ENCODE assay signal across 18 cellular contexts in the genomic region with DNA sequence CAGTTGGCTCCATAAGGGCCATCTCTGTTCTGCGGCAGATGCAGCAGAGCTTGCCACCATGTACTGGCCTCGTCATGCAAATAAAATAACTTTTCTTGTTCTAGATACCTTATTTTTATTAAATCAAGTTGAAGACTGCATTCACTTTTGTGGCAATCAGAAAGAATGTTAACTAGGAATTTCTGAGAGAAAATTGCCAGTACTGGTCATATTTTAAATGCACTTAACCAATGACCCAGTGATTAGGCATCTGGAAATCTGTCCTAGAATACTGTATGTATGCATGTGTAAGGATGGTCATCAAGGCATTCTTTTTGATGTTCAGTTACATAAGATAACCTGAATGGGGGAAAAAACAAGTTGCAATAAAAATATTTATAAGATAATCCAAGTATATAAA. TPM values are rescaled to one million over a fixed set of nuclear protein-coding genes. Genes with fewer than 3 reads are reported as not detected.
A peak's percentile ranks its signal among the peaks of the same experiment; 100 is the strongest.
DNase-seq lines count a peak whose midpoint lies in the region; ATAC-seq, FAIRE-seq and TF ChIP-seq lines count a peak whose summit lies in the region.
"Had no signal": no experiment of that assay in that cellular context is flagged by ENCODE, and none has a peak within 500 bp of the region (broad histone marks: within the 10 kb centered on the region; RNA-seq: fewer than 3 reads in every experiment).

No MANE protein-coding gene starts in this region.

- H4K20me1 ChIP-seq in IMR-90 (ENCODE audit: insufficient read depth, low read length) = peaks cover 20% of the 10 kb centered on the region; the same call in 1 of the 2 replicates

- DNase-seq in A673 (ENCODE audit: low spot score) (no peak), IMR-90 (no peak), coronary artery (ENCODE audit: low spot score) (no peak), psoas muscle (no peak), NCI-H1092 (lab: John Stamatoyannopoulos, UW) (no peak), NCI-H2081 (lab: John Stamatoyannopoulos, UW) (no peak), small intestine (no peak)
- DNase-seq in activated CD4-positive, CD25-positive, alpha-beta regulatory T cell treated with anti-CD3 and anti-CD28 coated beads, Interleukin-2, amount 50 U/mL, for 72 hours = no peak
- DNase-seq: CD4-positive, alpha-beta memory T cell; DMS79; GDM1; KG1; MG63; NCI-H1105; NCI-H1694 treated with DMSO at 0.1 percent for 48 hours; NCI-H2171 treated with DMSO at 0.1 percent for 48 hours; SHP77 had no signal

- H3K4me3 ChIP-seq in A673 (ENCODE audit: low read depth, low read length, poor library complexity, severe bottlenecking) (no peak overlapping the region), IMR-90 (ENCODE audit: insufficient read depth, low read depth, low read length) (no peak overlapping the region), coronary artery (no peak overlapping the region), psoas muscle (no peak overlapping the region), small intestine (ENCODE audit: low read depth in 1 of 2, low read length in 2 of 2) (no peak overlapping the region)
- H3K4me3 ChIP-seq: MG63 had no signal

- TF ChIP-seq RAD21 in IMR-90 (IDR thresholded peaks at IDR 0.05; ENCODE audit: low read length) = no peak

- H3K36me3 ChIP-seq in A673 (ENCODE audit: insufficient read depth, low read length, poor library complexity, severe bottlenecking) (peaks cover 77% of the 10 kb centered on the region), IMR-90 (ENCODE audit: control insufficient read depth, insufficient read depth, low read length) (peaks cover 20% of the 10 kb centered on the region), psoas muscle (ENCODE audit: insufficient read depth in 1 of 2, low read depth in 1 of 2) (peaks cover 0 to 46% of the 10 kb centered on the region in 2 donors), small intestine (ENCODE audit: control insufficient read depth in 2 of 2, insufficient read depth in 2 of 2, low read length in 2 of 2) (peaks cover 6 to 15% of the 10 kb centered on the region in 2 donors)

- H3K4me1 ChIP-seq in A673 (ENCODE audit: insufficient read depth, low read length, poor library complexity, severe bottlenecking) (peaks cover 20% of the 10 kb centered on the region), IMR-90 (ENCODE audit: control insufficient read depth, insufficient read depth, low read length) (peaks cover 5% of the 10 kb centered on the region), psoas muscle (peaks cover 35% of the 10 kb centered on the region), small intestine (ENCODE audit: control insufficient read depth in 2 of 2, insufficient read depth in 1 of 2, low read depth in 1 of 2, low read length in 1 of 2) (no peaks in the 10 kb centered on the region)

- peaks cover 8 to 31% of the 10 kb centered on the region in 2 experiments for H3K79me1 ChIP-seq in IMR-90 (ENCODE audit: low read depth in 1 of 2, low read length in 2 of 2)

- H3K9me3 ChIP-seq in A673 (ENCODE audit: low read depth, low read length, poor library complexity, severe bottlenecking) (no peaks in the 10 kb centered on the region), IMR-90 (ENCODE audit: control insufficient read depth, insufficient read depth, low read length) (no peaks in the 10 kb centered on the region), psoas muscle (no peaks in the 10 kb centered on the region), small intestine (ENCODE audit: control insufficient read depth, low read depth) (no peaks in the 10 kb centered on the region)
- H3K9me3 ChIP-seq: MG63 had no signal

- no peak overlapping the region for H3K4me2 ChIP-seq in IMR-90 (ENCODE audit: low read depth, low read length)

- H3K27me3 ChIP-seq in A673 (replicated peaks; ENCODE audit: insufficient read depth, low read depth, low read length, poor library complexity) (no peaks in the 10 kb centered on the region), IMR-90 (ENCODE audit: control insufficient read depth, insufficient read depth, low read length) (no peaks in the 10 kb centered on the region), psoas muscle (ENCODE audit: insufficient read depth in 3 of 3, low read length in 2 of 3) (no peaks in the 10 kb centered on the region), small intestine (ENCODE audit: control insufficient read depth in 2 of 2, insufficient read depth in 2 of 2, low read length in 2 of 2) (no peaks in the 10 kb centered on the region)
- H3K27me3 ChIP-seq: MG63 had no signal

- intact Hi-C loops in A673 (cut with micrococcal nuclease; ENCODE audit: unreplicated experiment) (no loop called here), IMR-90 (cut with micrococcal nuclease) (no loop called here), psoas muscle (cut with DNase I) (loop anchor here in 1 of 2 donors (5.0 kb wide), 1 partner anchor 34 kb away; no protein-coding TSS in a partner anchor)

- H3K18ac ChIP-seq in IMR-90 (ENCODE audit: low read depth, low read length) = no peak overlapping the region

- no peak overlapping the region for H2BK15ac ChIP-seq in IMR-90 (ENCODE audit: low read depth, low read length)

- ATAC-seq in IMR-90 (ENCODE audit: low read depth) (no peak), psoas muscle (no peak)

- no peak overlapping the region for H3K56ac ChIP-seq in IMR-90 (ENCODE audit: extremely low read depth, insufficient read depth, low read length)

- BruUV-seq in A673 (replicated peaks; lab: Mats Ljungman, UMichigan) (no TSS peak), IMR-90 (replicated peaks; lab: Mats Ljungman, UMichigan) (no TSS peak)

- no peak overlapping the region for H2AK9ac ChIP-seq in IMR-90 (replicated peaks; ENCODE audit: low read depth, low read length, poor library complexity)

- no peak overlapping the region for H2BK20ac ChIP-seq in IMR-90 (ENCODE audit: low read depth, low read length)

- no peak overlapping the region for H4K8ac ChIP-seq in IMR-90 (ENCODE audit: low read depth in 2 of 2, low read length in 2 of 2)

- no CpG with 5 or more reads among the region's 2 CpGs for WGBS in IMR-90 (ENCODE audit: extremely low coverage in 2 of 2, insufficient read length in 1 of 2), 2 experiments
- WGBS in psoas muscle, 3 donors = 68 to 100% (median 93%) methylated on average over 2 of the region's 2 CpGs
- WGBS in small intestine, 3 donors = 73 to 97% (median 97%) methylated on average over 2 of the region's 2 CpGs

- CTCF ChIA-PET in A673 (lab: Charles Lee) (no interaction called here), IMR-90 (lab: Yijun Ruan, JAX) (interaction anchor here (0.5 to 1.6 kb wide), 2 partner anchors 11 to 23 kb away, joined by 3 read pairs; no protein-coding TSS in a partner anchor)

- H3K9ac ChIP-seq in IMR-90 (ENCODE audit: low read depth, low read length) = no peak overlapping the region

- peaks cover 13% of the 10 kb centered on the region for H3K9me1 ChIP-seq in IMR-90 (ENCODE audit: insufficient read depth, low read length)

- 0 out of 2 replicates have a peak overlapping the region, but pooled peaks have one; percentile 26 for H2BK120ac ChIP-seq in IMR-90 (ENCODE audit: low read depth, low read length)

- no peak overlapping the region for H2AFZ ChIP-seq in IMR-90 (replicated peaks; ENCODE audit: low read length, poor library complexity)

- no peak overlapping the region for H2BK5ac ChIP-seq in IMR-90 (ENCODE audit: low read depth, low read length, poor library complexity, severe bottlenecking)

- in situ Hi-C loops in IMR-90 (cut with MboI; ENCODE audit: low sequenced_read_pairs) = no loop called here

- no peak for FAIRE-seq in small intestine (lab: Jason Lieb, UNC)
- FAIRE-seq: RCC 7860 had no signal

- TF ChIP-seq CTCF in A673 (conservative IDR thresholded peaks at IDR 0.05; ENCODE audit: low read depth, low read length) (no peak), IMR-90 (conservative IDR thresholded peaks at IDR 0.05; ENCODE audit: low read depth, low read length) (no peak), coronary artery (IDR thresholded peaks at IDR 0.05) (no peak), psoas muscle (IDR thresholded peaks at IDR 0.05) (no peak)

- H3K23ac ChIP-seq in IMR-90 (ENCODE audit: low read depth, low read length) = no peak overlapping the region

- H2AK5ac ChIP-seq in IMR-90 (ENCODE audit: low read depth, low read length) = 0 out of 2 replicates have a peak overlapping the region, but pooled peaks have one; percentile 35

- 0 out of 2 replicates have a peak overlapping the region, but pooled peaks have one; percentile 50 for H3K4ac ChIP-seq in IMR-90 (ENCODE audit: low read depth, low read length)

- POLR2A ChIA-PET in A673 (lab: Charles Lee; ENCODE audit: low non-redundant PET) = no interaction called here
- POLR2A ChIA-PET in IMR-90 (lab: Charles Lee; ENCODE audit: unreplicated experiment) = no interaction called here

- no peak overlapping the region for H4K91ac ChIP-seq in IMR-90 (ENCODE audit: insufficient read depth, low read depth, low read length)

- dilution Hi-C loops in IMR-90 (cut with HindIII; ENCODE audit: low sequenced_read_pairs, unreplicated experiment) = no loop called here

- TF ChIP-seq POLR2A in IMR-90 (IDR thresholded peaks at IDR 0.05; ENCODE audit: low read depth, low read length) = no peak

- H4K5ac ChIP-seq in IMR-90 (ENCODE audit: low read depth, low read length) = no peak overlapping the region; the same call in 1 of the 2 replicates

- H3K14ac ChIP-seq in IMR-90 (replicated peaks; ENCODE audit: low read depth, low read length) = no peak overlapping the region

- H3K27ac ChIP-seq in A673 (ENCODE audit: low read depth, low read length, poor library complexity, severe bottlenecking) (peak overlapping the region; percentile 47), IMR-90 (ENCODE audit: insufficient read depth, low read length) (no peak overlapping the region), coronary artery (peak overlapping the region; percentile 21 to 65), psoas muscle (peak overlapping the region; percentile 51), small intestine (ENCODE audit: low read depth in 1 of 2, low read length in 1 of 2) (peak overlapping the region in 1 of 2 donors; percentile 39)

TF ChIP-seq in IMR-90, 13 proteins besides CTCF, POLR2A, EP300 and RAD21:
- TF ChIP-seq RFX5 (IDR thresholded peaks at IDR 0.05; ENCODE audit: low read depth, low read length) (no peak), NFE2L2 (IDR thresholded peaks at IDR 0.05; ENCODE audit: low read depth, low read length) (no peak), BHLHE40 (IDR thresholded peaks at IDR 0.05; ENCODE audit: low read depth, low read length) (no peak), MAZ (IDR thresholded peaks at IDR 0.05; ENCODE audit: borderline replicate concordance, low read depth, low read length) (no peak)

RNA-seq across cellular contexts. Expression of a gene that starts 34.2 kb away (rescaled TPM):
- 21.7 and 25.0 TPM in 2 replicates for total RNA-seq in A673 (2021)
- total RNA-seq in IMR-90 (2012; rRNA removed) = under 0.01 TPM in 2 replicates
- polyA plus RNA-seq in IMR-90 (2012; rRNA removed) = 0.10 TPM in 2 replicates
- 0.06 and 0.13 TPM in 2 replicates for polyA plus RNA-seq in IMR-90 (2012; cell fraction: cytosol; rRNA removed)
- polyA plus RNA-seq in IMR-90 (2012; cell fraction: nucleus; rRNA removed; ENCODE audit: low replicate concordance) = 0.05 and 0.07 TPM in 2 replicates
- 1 to 10 TPM in 1 of 4 donors, under 1 TPM in 3; 0.18 to 1.1 (median 0.35) TPM for total RNA-seq in psoas muscle
- polyA plus RNA-seq in psoas muscle = under 1 TPM in 2 of 3 donors, not detected in 1; 0.21 to 0.25 TPM
- polyA plus RNA-seq in small intestine = under 1 TPM in 1 of 3 donors, not detected in 2; 0.64 TPM
- polyA plus RNA-seq: CD4-positive, alpha-beta memory T cell had no signal

Comparison
In these comparisons a context has a peak if more than half of its experiments do, and no peak if none do; other contexts are left out.
1. RNA of a gene that starts 34.2 kb away (total RNA-seq): 21.7 to 25.0 TPM in A673; 0.18 to 1.1 TPM in psoas muscle and under 0.01 TPM in IMR-90; every median in the first group is over 10 times any median in the second.